Comparison of ENCODE assay signal across 31 cellular contexts in genomic region chr1:2072891-2073290, GRCh38. TPM values are rescaled to one million over a fixed set of nuclear protein-coding genes. Genes with fewer than 3 reads are reported as not detected.
"Had no signal": no experiment of that assay in that cellular context is flagged by ENCODE, and none has a peak within 500 bp of the region (broad histone marks: within the 10 kb centered on the region; RNA-seq: fewer than 3 reads in every experiment).

No MANE protein-coding gene starts in this region.

- H3K4me3 Mint-ChIP-seq: activated B cell treated with CpG ODN at 0.5 μM for 24 hours; activated CD4-positive, alpha-beta T cell treated with anti-CD3 and anti-CD28 coated beads for 36 hours; activated naive CD4-positive, alpha-beta T cell treated with anti-CD3 and anti-CD28 coated beads for 36 hours; activated naive CD8-positive, alpha-beta T cell treated with anti-CD3 and anti-CD28 coated beads for 36 hours; dendritic cell treated with granulocyte-macrophage colony-stimulating factor and Interleukin-4, amounts not matched to agents 40 ng/mL and 50 ng/mL, for 4 days; stimulated activated naive B cell treated with anti-CD40 and anti-IgM and Interleukin-4, amounts not matched to agents 10 μg/mL and 1 μg/mL and 100 μg/mL, for 72 hours; T-cell had no signal

- H3K27me3 Mint-ChIP-seq: activated B cell treated with CpG ODN at 0.5 μM for 24 hours; activated CD4-positive, alpha-beta T cell treated with anti-CD3 and anti-CD28 coated beads for 36 hours; activated naive CD8-positive, alpha-beta T cell treated with anti-CD3 and anti-CD28 coated beads for 36 hours; stimulated activated naive B cell treated with anti-CD40 and anti-IgM and Interleukin-4, amounts not matched to agents 10 μg/mL and 1 μg/mL and 100 μg/mL, for 72 hours; T-cell had no signal

- H3K4me1 ChIP-seq: ascending aorta, esophagus squamous epithelium, parathyroid adenoma, psoas muscle, testis had no signal

- H3K27ac ChIP-seq: ascending aorta, brain microvascular endothelial cell, epithelial cell of prostate, esophagus squamous epithelium, parathyroid adenoma, psoas muscle, sigmoid colon, testis had no signal

- ATAC-seq: left cardiac atrium, left ventricle myocardium superior, psoas muscle, T-cell had no signal

- H2AFZ ChIP-seq: parathyroid adenoma had no signal

- H3K4me3 ChIP-seq: adrenal gland, psoas muscle, smooth muscle cell, testis had no signal

- H3K9me3 ChIP-seq: testis had no signal

- FAIRE-seq: endometrium, urothelium cell line had no signal

- DNase-seq: activated B cell treated with CpG ODN at 0.5 μM for 24 hours; activated CD8-positive, alpha-beta memory T cell treated with anti-CD3 and anti-CD28 coated beads for 24 hours; activated effector memory CD4-positive, alpha-beta T cell treated with anti-CD3 and anti-CD28 coated beads, Interleukin-2, amount 50 U/mL, for 16 hours; activated naive CD4-positive, alpha-beta T cell treated with anti-CD3 and anti-CD28 coated beads for 36 hours; effector CD4-positive, alpha-beta T cell; esophagus squamous epithelium; foreskin melanocyte; islet precursor cell; left cardiac atrium; left ventricle myocardium superior; psoas muscle; sigmoid colon; stimulated activated CD4-positive, alpha-beta T cell treated with anti-CD3 and anti-CD28 coated beads, Interleukin-1b, Interleukin-23, amount 100 ng/mL, for 48 hours; stimulated activated naive B cell treated with anti-CD40 and anti-IgM and Interleukin-4, amounts not matched to agents 10 μg/mL and 1 μg/mL and 100 μg/mL, for 72 hours; T-cell; testis; trophoblast cell had no signal

- H3K9ac ChIP-seq: parathyroid adenoma had no signal

- H3K36me3 ChIP-seq: adrenal gland, ascending aorta, brain microvascular endothelial cell, sigmoid colon had no signal

- H3K27ac Mint-ChIP-seq: activated B cell treated with CpG ODN at 0.5 μM for 24 hours; activated CD4-positive, alpha-beta T cell treated with anti-CD3 and anti-CD28 coated beads for 36 hours; activated naive CD4-positive, alpha-beta T cell treated with anti-CD3 and anti-CD28 coated beads for 36 hours; activated naive CD8-positive, alpha-beta T cell treated with anti-CD3 and anti-CD28 coated beads for 36 hours; dendritic cell treated with granulocyte-macrophage colony-stimulating factor and Interleukin-4, amounts not matched to agents 40 ng/mL and 50 ng/mL, for 4 days; nephron; stimulated activated naive B cell treated with anti-CD40 and anti-IgM and Interleukin-4, amounts not matched to agents 10 μg/mL and 1 μg/mL and 100 μg/mL, for 72 hours; T-cell had no signal

- H3K27me3 ChIP-seq: adrenal gland, ascending aorta, testis had no signal

- H3K4me1 Mint-ChIP-seq: activated B cell treated with CpG ODN at 0.5 μM for 24 hours had no signal

- H3K4me2 ChIP-seq: smooth muscle cell had no signal

RNA-seq across cellular contexts. Expression of gene GABRD, which starts 53.7 kb away (rescaled TPM):
- total RNA-seq: activated B cell treated with CpG ODN at 0.5 μM for 24 hours; activated CD4-positive, alpha-beta T cell treated with anti-CD3 and anti-CD28 coated beads for 36 hours; activated naive CD4-positive, alpha-beta T cell treated with anti-CD3 and anti-CD28 coated beads for 36 hours; activated naive CD8-positive, alpha-beta T cell treated with anti-CD3 and anti-CD28 coated beads for 36 hours; ascending aorta; glomerular endothelial cell; sigmoid colon; smooth muscle cell; T-helper 2 cell treated with Interferon-gamma antibody and Interleukin-4, amounts not matched to agents 100 ng/mL and 5 ng/mL, for 36 hours had no signal
- polyA plus RNA-seq: smooth muscle cell had no signal
